Comparison of ENCODE assay signal across 23 cellular contexts in genomic region chr21:8994640-8995511, GRCh38.
DNase-seq lines count a peak whose midpoint lies in the region; ATAC-seq, FAIRE-seq and TF ChIP-seq lines count a peak whose summit lies in the region.
"Had no signal": no experiment of that assay in that cellular context is flagged by ENCODE, and none has a peak within 500 bp of the region (broad histone marks: within the 10 kb centered on the region; RNA-seq: fewer than 3 reads in every experiment).

No MANE protein-coding gene starts in this region.

- no peak for ATAC-seq in PC-3
- no peak for ATAC-seq in pancreas
- ATAC-seq: activated CD8-positive, alpha-beta T cell treated with anti-CD3 and anti-CD28 coated beads for 36 hours; left lobe of liver; stimulated activated memory B cell treated with anti-CD40 and anti-IgM and Interleukin-4, amounts not matched to agents 10 μg/mL and 1 μg/mL and 100 μg/mL, for 72 hours had no signal

- no peaks in the 10 kb centered on the region for H3K79me2 ChIP-seq in PC-3 (ENCODE audit: low read length)

- CTCF ChIA-PET in PC-3 (lab: Charles Lee), result no interaction called here

- no peaks in the 10 kb centered on the region for H3K9me3 ChIP-seq in PC-3 (ENCODE audit: low read length)
- no peaks in the 10 kb centered on the region for H3K9me3 ChIP-seq in pancreas
- peaks cover 0 to 58% (median 0%) of the 10 kb centered on the region in 3 donors for H3K9me3 ChIP-seq in esophagus squamous epithelium

- TF ChIP-seq CTCF in PC-3 (conservative IDR thresholded peaks at IDR 0.05; ENCODE audit: low read depth, low read length) (no peak), pancreas (IDR thresholded peaks at IDR 0.05) (no peak), esophagus squamous epithelium (IDR thresholded peaks at IDR 0.05) (no peak)

- H4K20me1 ChIP-seq in PC-3 (ENCODE audit: low read length), result no peaks in the 10 kb centered on the region
- H4K20me1 ChIP-seq: BLaER1 had no signal

- no peak overlapping the region for H3K4me2 ChIP-seq in PC-3 (ENCODE audit: low read length)
- H3K4me2 ChIP-seq: BLaER1 had no signal

- no peak for TF ChIP-seq POLR2A in esophagus squamous epithelium (IDR thresholded peaks at IDR 0.05)

- H3K27ac ChIP-seq in PC-3 (ENCODE audit: low read length) (no peak overlapping the region), pancreas (no peak overlapping the region), esophagus squamous epithelium (no peak overlapping the region)
- H3K27ac ChIP-seq: BLaER1 had no signal

- FAIRE-seq in pancreas (lab: Jason Lieb, UNC), result peak; percentile 93
- FAIRE-seq: GM12891, H54 had no signal

- intact Hi-C loops in PC-3 (cut with micrococcal nuclease) (no loop called here), pancreas (cut with DNase I) (no loop called here), esophagus squamous epithelium (cut with DNase I) (no loop called here)

- H3K4me1 ChIP-seq in PC-3 (ENCODE audit: insufficient read depth, low read length), result no peaks in the 10 kb centered on the region
- no peaks in the 10 kb centered on the region for H3K4me1 ChIP-seq in pancreas
- no peaks in the 10 kb centered on the region for H3K4me1 ChIP-seq in esophagus squamous epithelium
- H3K4me1 ChIP-seq: BLaER1 had no signal

- peaks cover 52% of the 10 kb centered on the region for H3K27me3 ChIP-seq in PC-3 (ENCODE audit: low read length)
- H3K27me3 ChIP-seq in pancreas, result peaks cover 0 to 5% (median 3%) of the 10 kb centered on the region in 4 donors
- H3K27me3 ChIP-seq in esophagus squamous epithelium, result peaks cover 0 to 17% (median 0%) of the 10 kb centered on the region in 4 donors
- H3K27me3 ChIP-seq: BLaER1 had no signal

- no peak overlapping the region for H3K9ac ChIP-seq in PC-3 (ENCODE audit: low read length)
- H3K9ac ChIP-seq: BLaER1 had no signal

- no peak overlapping the region for H2AFZ ChIP-seq in PC-3 (ENCODE audit: low read length)

- no peaks in the 10 kb centered on the region for H3K36me3 ChIP-seq in PC-3 (ENCODE audit: low read depth, low read length)
- H3K36me3 ChIP-seq in pancreas, result no peaks in the 10 kb centered on the region
- no peaks in the 10 kb centered on the region for H3K36me3 ChIP-seq in esophagus squamous epithelium
- H3K36me3 ChIP-seq: BLaER1 had no signal

- H3K4me3 ChIP-seq in PC-3 (ENCODE audit: low read length) (no peak overlapping the region), pancreas (no peak overlapping the region), esophagus squamous epithelium (no peak overlapping the region)
- H3K4me3 ChIP-seq: BLaER1 had no signal

- H3F3A ChIP-seq in PC-3 (ENCODE audit: low read length, unreplicated experiment), result no peaks in the 10 kb centered on the region

- POLR2A ChIA-PET in PC-3 (lab: Charles Lee; ENCODE audit: unreplicated experiment), result no interaction called here

- 20 to 28% methylated on average over 7 of the region's 7 CpGs for WGBS in pancreas, 2 donors
- WGBS in esophagus squamous epithelium, 2 donors, result 28 to 30% methylated on average over 7 of the region's 7 CpGs

- DNase-seq in NCI-H510A treated with DMSO at 0.1 percent for 48 hours (lab: John Stamatoyannopoulos, UW), result peak; percentile 77
- no peak for DNase-seq in NCI-H510A (lab: John Stamatoyannopoulos, UW)
- DNase-seq in PC-3, result peak; percentile 2
- peak; percentile 56 for DNase-seq in cerebellar cortex (ENCODE audit: low spot score)
- DNase-seq in pancreas, result no peak
- no peak for DNase-seq in HUDEP-2 (lab: John Stamatoyannopoulos, UW; ENCODE audit: unreplicated experiment in 76 of 76)
- DNase-seq in NCI-H1417 (lab: John Stamatoyannopoulos, UW), result no peak
- no peak for DNase-seq in esophagus squamous epithelium (lab: John Stamatoyannopoulos, UW)
- DNase-seq: activated CD4-positive, CD25-positive, alpha-beta regulatory T cell; activated CD8-positive, alpha-beta T cell treated with anti-CD3 and anti-CD28 coated beads for 36 hours; activated naive CD4-positive, alpha-beta T cell treated with anti-CD3 and anti-CD28 coated beads for 36 hours; activated T-cell treated with anti-CD3 and anti-CD28 coated beads, Interleukin-2, amount 50 U/mL, for 1 hour; cerebellar nuclear complex; effector CD8-positive, alpha-beta T cell; Kasumi-1; NCI-H1048; NCI-H2081; NCI-H524 treated with DMSO at 0.1 percent for 48 hours had no signal

- no TSS peak for BruUV-seq in PC-3 (replicated peaks; lab: Mats Ljungman, UMichigan)

- H3K9me2 ChIP-seq in PC-3 (replicated peaks; ENCODE audit: low read length), result no peaks in the 10 kb centered on the region

Comparison
In these comparisons a context has a peak if more than half of its experiments do, and no peak if none do; other contexts are left out.
1. DNase-seq: peak in NCI-H510A treated with DMSO at 0.1 percent for 48 hours (single experiment), PC-3 (single experiment) and cerebellar cortex (single experiment); none in NCI-H510A (single experiment), pancreas (0 of 6), HUDEP-2 (0 of 76), NCI-H1417 (0 of 3) and esophagus squamous epithelium (single experiment).